In genomic region chr6:72401865-72402264, GRCh38 we compare ENCODE assay signal across 14 cellular contexts.
DNase-seq lines count a peak whose midpoint lies in the region; ATAC-seq and TF ChIP-seq lines count a peak whose summit lies in the region.
"Had no signal": no experiment of that assay in that cellular context is flagged by ENCODE, and none has a peak within 500 bp of the region (broad histone marks: within the 10 kb centered on the region; RNA-seq: fewer than 3 reads in every experiment).

No MANE protein-coding gene starts in this region.

- H2AK5ac ChIP-seq in IMR-90 (ENCODE audit: low read depth, low read length) = no peak overlapping the region

- H3K27ac ChIP-seq in IMR-90 (ENCODE audit: insufficient read depth, low read length) (no peak overlapping the region), foreskin keratinocyte (no peak overlapping the region)
- H3K27ac ChIP-seq: BLaER1 had no signal

- POLR2A ChIA-PET in IMR-90 (lab: Charles Lee; ENCODE audit: unreplicated experiment) = no interaction called here

- H3K27me3 Mint-ChIP-seq in type B pancreatic cell = no peaks in the 10 kb centered on the region

- TF ChIP-seq RAD21 in IMR-90 (IDR thresholded peaks at IDR 0.05; ENCODE audit: low read length) = no peak

- H3K18ac ChIP-seq in IMR-90 (ENCODE audit: low read depth, low read length) = no peak overlapping the region

- no peaks in the 10 kb centered on the region for H4K20me1 ChIP-seq in IMR-90 (ENCODE audit: insufficient read depth, low read length)
- H4K20me1 ChIP-seq: BLaER1 had no signal

- no peak overlapping the region for H4K5ac ChIP-seq in IMR-90 (ENCODE audit: low read depth, low read length)

- no TSS peak for BruUV-seq in IMR-90 (replicated peaks; lab: Mats Ljungman, UMichigan)

- no peak overlapping the region for H4K91ac ChIP-seq in IMR-90 (ENCODE audit: insufficient read depth, low read depth, low read length)

- no peak overlapping the region for H2BK15ac ChIP-seq in IMR-90 (ENCODE audit: low read depth, low read length)

- intact Hi-C loops in IMR-90 (cut with micrococcal nuclease) = no loop called here

- H3K27me3 ChIP-seq in IMR-90 (ENCODE audit: control insufficient read depth, insufficient read depth, low read length) = no peaks in the 10 kb centered on the region
- peaks cover 16% of the 10 kb centered on the region for H3K27me3 ChIP-seq in foreskin keratinocyte
- H3K27me3 ChIP-seq: BLaER1 had no signal

- TF ChIP-seq POLR2A in IMR-90 (IDR thresholded peaks at IDR 0.05; ENCODE audit: low read depth, low read length) = no peak

- dilution Hi-C loops in IMR-90 (cut with HindIII; ENCODE audit: low sequenced_read_pairs, unreplicated experiment) = no loop called here

- no peaks in the 10 kb centered on the region for H3K79me1 ChIP-seq in IMR-90 (ENCODE audit: low read depth in 1 of 2, low read length in 2 of 2)

- H4K8ac ChIP-seq in IMR-90 (ENCODE audit: low read depth in 2 of 2, low read length in 2 of 2) = no peak overlapping the region

- H3K23ac ChIP-seq in IMR-90 (ENCODE audit: low read depth, low read length) = no peak overlapping the region

- no peak overlapping the region for H3K4me3 ChIP-seq in IMR-90 (ENCODE audit: insufficient read depth, low read depth, low read length)
- H3K4me3 ChIP-seq: BLaER1 had no signal

- in situ Hi-C loops in IMR-90 (cut with MboI; ENCODE audit: low sequenced_read_pairs) = loop anchor here (25.0 kb wide), 1 partner anchor 935 kb away; no protein-coding TSS in a partner anchor

- no peaks in the 10 kb centered on the region for H3K36me3 Mint-ChIP-seq in type B pancreatic cell
- H3K36me3 Mint-ChIP-seq: CD8-positive, alpha-beta memory T cell had no signal

- no peak overlapping the region for H3K4me3 Mint-ChIP-seq in type B pancreatic cell
- H3K4me3 Mint-ChIP-seq: CD8-positive, alpha-beta memory T cell had no signal

- no peaks in the 10 kb centered on the region for H3K9me3 ChIP-seq in IMR-90 (ENCODE audit: control insufficient read depth, insufficient read depth, low read length)
- H3K9me3 ChIP-seq: BLaER1 had no signal

- H2BK5ac ChIP-seq in IMR-90 (ENCODE audit: low read depth, low read length, poor library complexity, severe bottlenecking) = no peak overlapping the region

- CTCF ChIA-PET in IMR-90 (lab: Yijun Ruan, JAX) = interaction anchor here (0.7 to 1.5 kb wide), 2 partner anchors 10 to 169 kb away, joined by 4 to 5 read pairs; no protein-coding TSS in a partner anchor

- H3K56ac ChIP-seq in IMR-90 (ENCODE audit: extremely low read depth, insufficient read depth, low read length) = no peak overlapping the region

- no peak overlapping the region for H3K27ac Mint-ChIP-seq in type B pancreatic cell
- H3K27ac Mint-ChIP-seq: CD8-positive, alpha-beta memory T cell had no signal

- no peak for TF ChIP-seq CTCF in IMR-90 (conservative IDR thresholded peaks at IDR 0.05; ENCODE audit: low read depth, low read length)
- TF ChIP-seq CTCF in foreskin keratinocyte (conservative IDR thresholded peaks at IDR 0.05) = no peak
- TF ChIP-seq CTCF in type B pancreatic cell (conservative IDR thresholded peaks at IDR 0.05) = no peak

- DNase-seq in DMS53 (lab: John Stamatoyannopoulos, UW) (peak; percentile 61), IMR-90 (peak; percentile 25), foreskin keratinocyte (no peak), NOMO-1 (lab: John Stamatoyannopoulos, UW; ENCODE audit: unreplicated experiment in 2 of 2) (no peak), type B pancreatic cell (ENCODE audit: extremely low spot score, unreplicated experiment) (no peak)
- DNase-seq in activated effector memory CD4-positive, alpha-beta T cell treated with Interleukin-2 at 50 U/mL for 16 hours = no peak
- DNase-seq: 8988T; AML-193; CD8-positive, alpha-beta memory T cell; DMS79; HCEC 1CT had no signal

- no peak overlapping the region for H2AK9ac ChIP-seq in IMR-90 (replicated peaks; ENCODE audit: low read depth, low read length, poor library complexity)

- H3K9me3 Mint-ChIP-seq in type B pancreatic cell = no peaks in the 10 kb centered on the region

- no peak overlapping the region for H3K14ac ChIP-seq in IMR-90 (replicated peaks; ENCODE audit: low read depth, low read length)

- H2AFZ ChIP-seq in IMR-90 (replicated peaks; ENCODE audit: low read length, poor library complexity) = no peak overlapping the region

- no peak overlapping the region for H3K9ac ChIP-seq in IMR-90 (ENCODE audit: low read depth, low read length)
- H3K9ac ChIP-seq: BLaER1 had no signal

- H3K4me1 ChIP-seq in IMR-90 (ENCODE audit: control insufficient read depth, insufficient read depth, low read length) = no peaks in the 10 kb centered on the region
- no peaks in the 10 kb centered on the region for H3K4me1 ChIP-seq in foreskin keratinocyte
- H3K4me1 ChIP-seq: BLaER1 had no signal

- H3K4me2 ChIP-seq in IMR-90 (ENCODE audit: low read depth, low read length) = no peak overlapping the region
- H3K4me2 ChIP-seq: BLaER1 had no signal

- no peaks in the 10 kb centered on the region for H3K36me3 ChIP-seq in IMR-90 (ENCODE audit: control insufficient read depth, insufficient read depth, low read length)
- H3K36me3 ChIP-seq: BLaER1 had no signal

- ATAC-seq in GM18870 (IDR thresholded peaks at IDR 0.05; ENCODE audit: unreplicated experiment) = peak; percentile 42
- ATAC-seq in IMR-90 (ENCODE audit: low read depth) = no peak
- ATAC-seq in foreskin keratinocyte = peak; percentile 28
- ATAC-seq: HepG2 had no signal

- H3K4me1 Mint-ChIP-seq in type B pancreatic cell (ENCODE audit: unreplicated experiment) = no peaks in the 10 kb centered on the region
- H3K4me1 Mint-ChIP-seq: CD8-positive, alpha-beta memory T cell had no signal

- no peak overlapping the region for H2BK20ac ChIP-seq in IMR-90 (ENCODE audit: low read depth, low read length)

- no peak overlapping the region for H3K4ac ChIP-seq in IMR-90 (ENCODE audit: low read depth, low read length)

- H2BK120ac ChIP-seq in IMR-90 (ENCODE audit: low read depth, low read length) = no peak overlapping the region

- no peaks in the 10 kb centered on the region for H3K9me1 ChIP-seq in IMR-90 (ENCODE audit: insufficient read depth, low read length)

TF ChIP-seq in IMR-90, 13 proteins besides CTCF, POLR2A, EP300 and RAD21:
- TF ChIP-seq MAFK (IDR thresholded peaks at IDR 0.05; ENCODE audit: low read depth, low read length) = no peak
- no peak for TF ChIP-seq RFX5 (IDR thresholded peaks at IDR 0.05; ENCODE audit: low read depth, low read length)
- no peak for TF ChIP-seq ELK1 (IDR thresholded peaks at IDR 0.05; ENCODE audit: borderline replicate concordance, low read depth, low read length)
- TF ChIP-seq CEBPB (IDR thresholded peaks at IDR 0.05; ENCODE audit: low read depth, low read length) = no peak
- TF ChIP-seq MAZ (IDR thresholded peaks at IDR 0.05; ENCODE audit: borderline replicate concordance, low read depth, low read length) = no peak
- no peak for TF ChIP-seq CHD1 (IDR thresholded peaks at IDR 0.05; ENCODE audit: low read depth, low read length)
- no peak for TF ChIP-seq NFE2L2 (IDR thresholded peaks at IDR 0.05; ENCODE audit: low read depth, low read length)
- TF ChIP-seq BHLHE40 (IDR thresholded peaks at IDR 0.05; ENCODE audit: low read depth, low read length) = no peak
- TF ChIP-seq FOS (IDR thresholded peaks at IDR 0.05; ENCODE audit: low read depth, low read length) = no peak
- TF ChIP-seq SMC3 (IDR thresholded peaks at IDR 0.05; ENCODE audit: low read depth, low read length) = no peak
- TF ChIP-seq, protein P1, sequence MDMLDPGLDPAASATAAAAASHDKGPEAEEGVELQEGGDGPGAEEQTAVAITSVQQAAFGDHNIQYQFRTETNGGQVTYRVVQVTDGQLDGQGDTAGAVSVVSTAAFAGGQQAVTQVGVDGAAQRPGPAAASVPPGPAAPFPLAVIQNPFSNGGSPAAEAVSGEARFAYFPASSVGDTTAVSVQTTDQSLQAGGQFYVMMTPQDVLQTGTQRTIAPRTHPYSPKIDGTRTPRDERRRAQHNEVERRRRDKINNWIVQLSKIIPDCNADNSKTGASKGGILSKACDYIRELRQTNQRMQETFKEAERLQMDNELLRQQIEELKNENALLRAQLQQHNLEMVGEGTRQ (IDR thresholded peaks at IDR 0.05; ENCODE audit: low read depth, low read length) = no peak
- TF ChIP-seq RCOR1 (IDR thresholded peaks at IDR 0.05; ENCODE audit: insufficient replicate concordance, low read length) = no peak
- TF ChIP-seq MXI1 (IDR thresholded peaks at IDR 0.05; ENCODE audit: borderline replicate concordance, low read depth, low read length) = no peak

Comparison
In these comparisons a context has a peak if more than half of its experiments do, and no peak if none do; other contexts are left out.
1. DNase-seq: peak in DMS53 (single experiment) and IMR-90 (single experiment); none in foreskin keratinocyte (0 of 2), NOMO-1 (0 of 2), type B pancreatic cell (single experiment) and activated effector memory CD4-positive, alpha-beta T cell treated with Interleukin-2 at 50 U/mL for 16 hours (single experiment).